Comparison of ENCODE assay signal across 14 cellular contexts in the genomic region with DNA sequence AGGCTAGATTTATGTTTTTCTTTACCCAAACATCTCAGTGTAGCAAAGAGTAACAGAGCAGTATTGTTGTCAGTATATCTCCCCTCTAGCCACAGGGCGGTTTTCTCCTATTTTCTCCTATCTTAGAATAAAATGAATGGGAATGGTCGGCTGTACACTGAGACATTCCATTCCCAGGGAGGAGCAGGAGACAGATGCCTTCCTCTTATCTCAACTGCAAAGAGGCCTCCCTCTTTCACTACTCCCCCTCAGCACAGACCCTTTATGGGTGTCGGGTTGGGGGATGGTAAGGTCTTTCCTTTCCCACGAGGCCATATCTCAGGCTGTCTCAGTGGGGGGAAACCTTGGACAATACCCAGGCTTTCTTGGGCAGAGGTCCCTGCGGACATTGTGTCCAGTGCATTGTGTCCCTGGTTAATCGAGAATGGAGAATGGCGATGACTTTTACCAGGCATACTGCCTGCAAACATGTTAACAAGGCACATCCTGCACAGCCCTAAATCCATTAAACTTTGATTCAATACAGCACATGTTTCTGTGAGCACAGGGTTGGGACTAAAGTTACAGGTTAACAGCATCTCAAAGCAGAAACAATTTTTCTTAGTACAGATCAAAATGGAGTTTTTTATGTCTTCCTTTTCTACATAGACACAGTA. TPM values are rescaled to one million over a fixed set of nuclear protein-coding genes. Genes with fewer than 3 reads are reported as not detected.
DNase-seq lines count a peak whose midpoint lies in the region; TF ChIP-seq lines count a peak whose summit lies in the region.
"Not testable (repeated sequence)": the region's sequence is repeated elsewhere in the genome, so short reads cannot be mapped to it uniquely, and the experiment has no call there.
"Had no signal": no experiment of that assay in that cellular context is flagged by ENCODE, and none has a peak within 500 bp of the region (broad histone marks: within the 10 kb centered on the region; RNA-seq: fewer than 3 reads in every experiment).

No MANE protein-coding gene starts in this region.

- peak overlapping the region; percentile 42 for H3K27ac Mint-ChIP-seq in endothelial cell (ENCODE audit: unreplicated experiment)
- peak overlapping the region; percentile 78 for H3K27ac Mint-ChIP-seq in nephron progenitor cell

- intact Hi-C loops in prostate gland (cut with DNase I), result not testable (repeated sequence)

- H3K36me3 ChIP-seq in mesendoderm (ENCODE audit: control insufficient read depth, insufficient read depth, low read length); prostate gland: not testable (repeated sequence)

- TF ChIP-seq POLR2A in prostate gland (IDR thresholded peaks at IDR 0.05), result not testable (repeated sequence)

- not testable (repeated sequence) for H3K56ac ChIP-seq in mesendoderm (ENCODE audit: low read length)

- not testable (repeated sequence) for H3K79me1 ChIP-seq in mesendoderm (ENCODE audit: low read length)

- not testable (repeated sequence) for H3K4me2 ChIP-seq in mesendoderm (ENCODE audit: low read length)

- 0 out of 2 replicates have a peak overlapping the region, but pooled peaks have one; percentile 21 for H3K27ac ChIP-seq in C4-2B
- not testable (repeated sequence) for H3K27ac ChIP-seq in mesendoderm (ENCODE audit: low read depth, low read length)
- H3K27ac ChIP-seq in prostate gland, result peak overlapping the region; percentile 74 to 86

- not testable (repeated sequence) for H3K23ac ChIP-seq in mesendoderm (ENCODE audit: low read length)

- not testable (repeated sequence) for H3K36me3 Mint-ChIP-seq in endothelial cell (ENCODE audit: low read depth, unreplicated experiment)
- peaks cover 13% of the 10 kb centered on the region for H3K36me3 Mint-ChIP-seq in nephron progenitor cell (ENCODE audit: low read depth)

- not testable (repeated sequence) for H3K9ac ChIP-seq in mesendoderm (ENCODE audit: low read length)

- H3K18ac ChIP-seq in mesendoderm (ENCODE audit: low read length), result not testable (repeated sequence)

- H4K8ac ChIP-seq in mesendoderm (ENCODE audit: low read depth, low read length), result not testable (repeated sequence)

- not testable (repeated sequence) for H2BK5ac ChIP-seq in mesendoderm (ENCODE audit: low read length)

- H3K27me3 Mint-ChIP-seq in endothelial cell (ENCODE audit: unreplicated experiment); nephron progenitor cell (ENCODE audit: low read depth, poor library complexity): not testable (repeated sequence)

- not testable (repeated sequence) for TF ChIP-seq CTCF in C4-2B (conservative IDR thresholded peaks at IDR 0.05); endothelial cell (IDR thresholded peaks at IDR 0.05; ENCODE audit: unreplicated experiment); nephron progenitor cell (IDR thresholded peaks at IDR 0.05); prostate gland (IDR thresholded peaks at IDR 0.05)

- no CpG with 5 or more reads among the region's 7 CpGs for WGBS in mesendoderm (ENCODE audit: extremely low coverage, insufficient coverage, low lambda C conversion rate)
- 36% methylated on average over 7 of the region's 7 CpGs for WGBS in prostate gland

- H3K4ac ChIP-seq in mesendoderm (ENCODE audit: low read depth, low read length), result not testable (repeated sequence)

- H3K4me1 ChIP-seq in mesendoderm (ENCODE audit: control insufficient read depth, low read depth, low read length); prostate gland (replicated peaks): not testable (repeated sequence)

- not testable (repeated sequence) for H3K27me3 ChIP-seq in mesendoderm (ENCODE audit: insufficient read depth, low read length, poor library complexity); prostate gland (replicated peaks; ENCODE audit: insufficient read depth)

- not testable (repeated sequence) for H3K9me3 Mint-ChIP-seq in endothelial cell (ENCODE audit: unreplicated experiment); nephron progenitor cell

- H3K4me1 Mint-ChIP-seq in endothelial cell (ENCODE audit: unreplicated experiment) (peaks cover 14% of the 10 kb centered on the region), nephron progenitor cell (peaks cover 59% of the 10 kb centered on the region)

- DNase-seq in OCI-M2 (lab: John Stamatoyannopoulos, UW; ENCODE audit: unreplicated experiment), result peak; percentile 30
- DNase-seq in amniotic epithelial cell (ENCODE audit: low read depth), result peak; percentile 89
- DNase-seq in endothelial cell (ENCODE audit: low spot score); nephron progenitor cell: not testable (repeated sequence)
- DNase-seq in mesendoderm, result peak; percentile 48
- peak; percentile 56 for DNase-seq in prostate gland (ENCODE audit: low spot score)

- H3K4me3 Mint-ChIP-seq in endothelial cell (ENCODE audit: unreplicated experiment); nephron progenitor cell: not testable (repeated sequence)

- not testable (repeated sequence) for H3K9me3 ChIP-seq in prostate gland

- not testable (repeated sequence) for H2BK15ac ChIP-seq in mesendoderm (replicated peaks; ENCODE audit: low read depth)

- H2AK5ac ChIP-seq in mesendoderm (ENCODE audit: low read length), result not testable (repeated sequence)

- H2BK120ac ChIP-seq in mesendoderm (ENCODE audit: low read depth, low read length), result not testable (repeated sequence)

- not testable (repeated sequence) for H3K4me3 ChIP-seq in mesendoderm (ENCODE audit: low read length); prostate gland

- H4K5ac ChIP-seq in mesendoderm (ENCODE audit: low read length), result not testable (repeated sequence)

- not testable (repeated sequence) for H3K79me2 ChIP-seq in mesendoderm (ENCODE audit: control insufficient read depth, insufficient read depth, low read length)

RNA-seq across cellular contexts. Expression of a gene that starts 11.3 kb away (rescaled TPM):
- total RNA-seq in endothelial cell (ENCODE audit: unreplicated experiment) (not detected), prostate gland (1 to 10 TPM in 1 of 2 donors, not detected in 1; 3.6 TPM)
- not detected for polyA plus RNA-seq in mesendoderm (2013, experiment 1 of 2)
- polyA plus RNA-seq in mesendoderm (2013, experiment 2 of 2), result not detected
- total RNA-seq: CD4-positive, alpha-beta memory T cell; Daoy; H7; HFFc6; HT1080 had no signal
- polyA plus RNA-seq: A549; BJ; CD4-positive, alpha-beta memory T cell had no signal

RNA-seq across cellular contexts. Expression of a gene that starts 50.6 kb away (rescaled TPM):
- total RNA-seq in endothelial cell (ENCODE audit: unreplicated experiment), result 165 TPM
- polyA plus RNA-seq in mesendoderm (2013, experiment 1 of 2), result 233 TPM
- 236 TPM for polyA plus RNA-seq in mesendoderm (2013, experiment 2 of 2)
- total RNA-seq in prostate gland, result 100 to 1,000 TPM; 162 to 170 TPM
